In the genomic region with DNA sequence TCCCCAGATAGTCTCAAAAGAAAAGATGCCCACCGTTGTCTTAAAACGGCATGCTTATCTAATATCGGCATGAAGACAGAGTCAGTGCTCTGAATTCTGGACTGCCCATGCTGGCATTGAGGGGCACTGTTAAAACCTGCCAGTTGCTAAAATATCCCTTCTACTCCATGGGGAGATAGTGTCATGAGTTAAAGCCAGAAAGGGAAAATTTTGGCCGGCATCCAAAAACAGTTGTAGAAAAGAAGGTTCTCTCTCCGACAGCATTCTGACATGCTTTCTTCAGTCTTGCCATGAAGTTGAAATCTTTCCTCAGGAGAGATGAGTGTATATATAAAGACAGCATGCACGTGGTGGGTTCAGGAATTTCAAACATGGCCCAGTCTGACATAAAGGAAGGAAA, we compare ENCODE assay signal across 17 cellular contexts.
DNase-seq lines count a peak whose midpoint lies in the region; ATAC-seq and TF ChIP-seq lines count a peak whose summit lies in the region.
"Had no signal": no experiment of that assay in that cellular context is flagged by ENCODE, and none has a peak within 500 bp of the region (broad histone marks: within the 10 kb centered on the region; RNA-seq: fewer than 3 reads in every experiment).

No MANE protein-coding gene starts in this region.

- peak; percentile 25 for DNase-seq in DMS 273 (lab: John Stamatoyannopoulos, UW; ENCODE audit: unreplicated experiment)
- DNase-seq in DMS 273 treated with DMSO at 0.1 percent for 48 hours (lab: John Stamatoyannopoulos, UW) = no peak
- DNase-seq in left cardiac atrium = no peak
- DNase-seq in right cardiac atrium = no peak
- no peak for DNase-seq in chondrocyte (ENCODE audit: low spot score)
- no peak for DNase-seq in lower lobe of right lung
- DNase-seq in endodermal cell = no peak
- DNase-seq: AML-193, Calu3, DMS153, DMS79 treated with DMSO at 0.1 percent for 48 hours, EL, GOT3, H9 had no signal

- no peaks in the 10 kb centered on the region for H3K36me3 ChIP-seq in lower lobe of right lung
- no peaks in the 10 kb centered on the region for H3K36me3 ChIP-seq in endodermal cell (ENCODE audit: control insufficient read depth, insufficient read depth, low read length)
- H3K36me3 ChIP-seq: BLaER1 had no signal

- H3K27me3 Mint-ChIP-seq in chondrocyte (ENCODE audit: low read depth) (no peaks in the 10 kb centered on the region), endodermal cell (ENCODE audit: insufficient read depth) (no peaks in the 10 kb centered on the region)

- H3K9me3 Mint-ChIP-seq in chondrocyte (ENCODE audit: low read depth) = no peaks in the 10 kb centered on the region
- H3K9me3 Mint-ChIP-seq in endodermal cell = no peaks in the 10 kb centered on the region
- H3K9me3 Mint-ChIP-seq: H9 had no signal

- 26% methylated on average over 6 of the region's 6 CpGs for WGBS in right cardiac atrium
- WGBS in endodermal cell (ENCODE audit: insufficient coverage in 1 of 2, insufficient read length in 1 of 2), 2 experiments = 81 to 91% methylated on average over 3 to 6 of the region's 6 CpGs

- intact Hi-C loops in left cardiac atrium (cut with DNase I) = no loop called here
- intact Hi-C loops in right cardiac atrium (cut with DNase I) = no loop called here
- intact Hi-C loops in lower lobe of right lung (cut with DNase I) = no loop called here

- H3K27ac Mint-ChIP-seq in chondrocyte (ENCODE audit: unreplicated experiment) (peak overlapping the region; percentile 19), endodermal cell (no peak overlapping the region)
- H3K27ac Mint-ChIP-seq: H9 had no signal

- TF ChIP-seq CTCF in chondrocyte (IDR thresholded peaks at IDR 0.05) (no peak), lower lobe of right lung (IDR thresholded peaks at IDR 0.05) (no peak), endodermal cell (conservative IDR thresholded peaks at IDR 0.05) (no peak)

- H3K4me3 ChIP-seq in right cardiac atrium (ENCODE audit: low read length) (no peak overlapping the region), lower lobe of right lung (no peak overlapping the region), endodermal cell (ENCODE audit: low read length) (no peak overlapping the region)
- H3K4me3 ChIP-seq: BLaER1 had no signal

- H3K9ac ChIP-seq in endodermal cell (ENCODE audit: extremely low read depth, low read length, poor library complexity, severe bottlenecking) = no peak overlapping the region
- H3K9ac ChIP-seq: BLaER1 had no signal

- no peak overlapping the region for H3K27ac ChIP-seq in right cardiac atrium (ENCODE audit: low read length)
- H3K27ac ChIP-seq in lower lobe of right lung = no peak overlapping the region
- no peak overlapping the region for H3K27ac ChIP-seq in endodermal cell (ENCODE audit: low read depth, low read length)
- H3K27ac ChIP-seq: 22Rv1, BLaER1 had no signal

- H3K9me3 ChIP-seq in right cardiac atrium (ENCODE audit: control insufficient read depth, low read length) = no peaks in the 10 kb centered on the region
- no peaks in the 10 kb centered on the region for H3K9me3 ChIP-seq in lower lobe of right lung
- H3K9me3 ChIP-seq in endodermal cell (ENCODE audit: control insufficient read depth, low read length) = no peaks in the 10 kb centered on the region
- H3K9me3 ChIP-seq: BLaER1 had no signal

- H3K4me1 ChIP-seq in right cardiac atrium (ENCODE audit: control insufficient read depth, insufficient read depth, low read length) = no peaks in the 10 kb centered on the region
- H3K4me1 ChIP-seq in lower lobe of right lung = no peaks in the 10 kb centered on the region
- H3K4me1 ChIP-seq in endodermal cell (ENCODE audit: control insufficient read depth, insufficient read depth, low read length) = no peaks in the 10 kb centered on the region
- H3K4me1 ChIP-seq: BLaER1 had no signal

- no peaks in the 10 kb centered on the region for H3K27me3 ChIP-seq in right cardiac atrium (ENCODE audit: control insufficient read depth, insufficient read depth)
- no peaks in the 10 kb centered on the region for H3K27me3 ChIP-seq in lower lobe of right lung (ENCODE audit: low read depth)
- H3K27me3 ChIP-seq in endodermal cell (ENCODE audit: control insufficient read depth, insufficient read depth, low read length, poor library complexity, severe bottlenecking) = no peaks in the 10 kb centered on the region
- H3K27me3 ChIP-seq: BLaER1 had no signal

- H3K4me1 Mint-ChIP-seq in chondrocyte (ENCODE audit: low read depth) = peaks cover 10% of the 10 kb centered on the region
- no peaks in the 10 kb centered on the region for H3K4me1 Mint-ChIP-seq in endodermal cell

- H3K36me3 Mint-ChIP-seq in chondrocyte (ENCODE audit: low read depth) (no peaks in the 10 kb centered on the region), endodermal cell (ENCODE audit: low read depth) (no peaks in the 10 kb centered on the region)

- H3K4me3 Mint-ChIP-seq in chondrocyte (ENCODE audit: unreplicated experiment) (no peak overlapping the region), endodermal cell (no peak overlapping the region)
- H3K4me3 Mint-ChIP-seq: H9 had no signal

- peak; percentile 33 to 47 for ATAC-seq in left cardiac atrium
- ATAC-seq in right cardiac atrium = no peak
- ATAC-seq in GM19035 (IDR thresholded peaks at IDR 0.05; ENCODE audit: unreplicated experiment) = no peak
- no peak for ATAC-seq in lower lobe of right lung

Comparison
In these comparisons a context has a peak if more than half of its experiments do, and no peak if none do; other contexts are left out.
1. ATAC-seq: peak in left cardiac atrium (2 of 2); none in right cardiac atrium (0 of 2), GM19035 (single experiment) and lower lobe of right lung (0 of 2).